29 cellular contexts compared by ENCODE assay signal in the genomic region with DNA sequence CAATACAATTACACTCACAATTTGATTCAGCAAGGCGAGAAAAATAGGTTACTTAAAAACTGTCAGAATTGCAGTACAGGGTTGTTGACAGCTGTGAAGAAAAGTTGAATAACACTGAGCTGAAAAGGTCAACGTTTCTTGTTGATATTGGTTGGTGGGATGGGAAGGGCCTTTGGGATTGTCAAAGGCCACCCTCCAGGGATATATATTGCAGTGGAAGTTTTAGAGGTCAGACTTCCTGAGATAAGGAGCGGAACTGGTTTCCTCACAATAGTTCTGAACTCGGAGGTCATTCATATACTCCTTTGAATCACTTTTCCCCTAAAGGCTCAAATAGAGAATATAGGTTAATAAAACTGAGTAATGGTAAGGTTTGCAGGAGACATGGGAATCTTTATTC.
"Had no signal": no experiment of that assay in that cellular context is flagged by ENCODE, and none has a peak within 500 bp of the region (broad histone marks: within the 10 kb centered on the region; RNA-seq: fewer than 3 reads in every experiment).

No MANE protein-coding gene starts in this region.

- H3K9me3 Mint-ChIP-seq: neural crest cell, type B pancreatic cell had no signal

- H2AFZ ChIP-seq: parathyroid adenoma had no signal

- H3K27me3 ChIP-seq: left lung, neutrophil, sigmoid colon, spleen, tibial nerve, vagina had no signal

- H3K36me3 Mint-ChIP-seq: memory B cell; naive thymus-derived CD4-positive, alpha-beta T cell; stimulated activated effector memory CD8-positive, alpha-beta T cell treated with anti-CD3 and anti-CD28 coated beads, Interleukin-12 subunit alpha, Interleukin-12 subunit beta, amount 100 ng/mL, for 72 hours; type B pancreatic cell had no signal

- ATAC-seq: left colon; left lung; mucosa of descending colon; naive thymus-derived CD4-positive, alpha-beta T cell; natural killer cell treated with Interleukin-12 subunit alpha and Interleukin-12 subunit beta and Interleukin-15 and Interleukin-18, amount 100 ng/mL, for 72 hours; psoas muscle; right cardiac atrium; stimulated activated effector memory CD8-positive, alpha-beta T cell treated with anti-CD3 and anti-CD28 coated beads, Interleukin-12 subunit alpha, Interleukin-12 subunit beta, amount 100 ng/mL, for 72 hours; stimulated activated naive CD8-positive, alpha-beta T cell treated with anti-CD3 and anti-CD28 coated beads, Interleukin-15, amount 100 ng/mL, for 72 hours had no signal

- H3K79me2 ChIP-seq: parathyroid adenoma had no signal

- H3K27me3 Mint-ChIP-seq: memory B cell, type B pancreatic cell had no signal

- H3K9me3 ChIP-seq: left lung, mucosa of descending colon, neutrophil, psoas muscle, sigmoid colon, tibial nerve, vagina had no signal

- H3K4me1 ChIP-seq: left lung, parathyroid adenoma, psoas muscle, sigmoid colon, spleen, tibial nerve, vagina had no signal

- H3K4me3 Mint-ChIP-seq: memory B cell; naive thymus-derived CD4-positive, alpha-beta T cell; natural killer cell treated with Interleukin-12 subunit alpha and Interleukin-12 subunit beta and Interleukin-15 and Interleukin-18, amount 100 ng/mL, for 72 hours; neural crest cell; stimulated activated effector memory CD8-positive, alpha-beta T cell treated with anti-CD3 and anti-CD28 coated beads, Interleukin-12 subunit alpha, Interleukin-12 subunit beta, amount 100 ng/mL, for 72 hours; stimulated activated naive CD8-positive, alpha-beta T cell treated with anti-CD3 and anti-CD28 coated beads, Interleukin-15, amount 100 ng/mL, for 72 hours; type B pancreatic cell had no signal

- H3K9ac ChIP-seq: parathyroid adenoma had no signal

- H3K4me1 Mint-ChIP-seq: memory B cell; naive thymus-derived CD4-positive, alpha-beta T cell; stimulated activated effector memory CD8-positive, alpha-beta T cell treated with anti-CD3 and anti-CD28 coated beads, Interleukin-12 subunit alpha, Interleukin-12 subunit beta, amount 100 ng/mL, for 72 hours; stimulated activated naive CD8-positive, alpha-beta T cell treated with anti-CD3 and anti-CD28 coated beads, Interleukin-15, amount 100 ng/mL, for 72 hours had no signal

- H3K27ac ChIP-seq: left lung, neutrophil, parathyroid adenoma, psoas muscle, sigmoid colon, spleen, tibial nerve, vagina had no signal

- H3K4me3 ChIP-seq: left lung, lung, mucosa of descending colon, psoas muscle, sigmoid colon, spleen, tibial nerve, vagina had no signal

- H3K36me3 ChIP-seq: left lung, neutrophil, sigmoid colon, spleen, tibial nerve, vagina had no signal

- DNase-seq: head of caudate nucleus; hippocampal formation; kidney glomerular epithelial cell; left colon; left lung; midbrain; mucosa of descending colon; naive thymus-derived CD4-positive, alpha-beta T cell; occipital lobe; psoas muscle; retina; right cardiac atrium; sigmoid colon; small intestine; spleen; stimulated activated CD4-positive, alpha-beta T cell treated with anti-CD3 and anti-CD28 coated beads, Interleukin-4, amount 100 ng/mL, for 24 hours; stimulated activated naive CD4-positive, alpha-beta T cell treated with Interleukin-2 at 50 U/mL for 16 hours; stimulated activated naive CD8-positive, alpha-beta T cell treated with anti-CD3 and anti-CD28 coated beads, Interleukin-15, amount 100 ng/mL, for 72 hours; substantia nigra had no signal

- H3K27ac Mint-ChIP-seq: memory B cell; naive thymus-derived CD4-positive, alpha-beta T cell; natural killer cell treated with Interleukin-12 subunit alpha and Interleukin-12 subunit beta and Interleukin-15 and Interleukin-18, amount 100 ng/mL, for 72 hours; stimulated activated effector memory CD8-positive, alpha-beta T cell treated with anti-CD3 and anti-CD28 coated beads, Interleukin-12 subunit alpha, Interleukin-12 subunit beta, amount 100 ng/mL, for 72 hours; stimulated activated naive CD8-positive, alpha-beta T cell treated with anti-CD3 and anti-CD28 coated beads, Interleukin-15, amount 100 ng/mL, for 72 hours; type B pancreatic cell had no signal
